Comparison of ENCODE assay signal across 15 cellular contexts in the genomic region with DNA sequence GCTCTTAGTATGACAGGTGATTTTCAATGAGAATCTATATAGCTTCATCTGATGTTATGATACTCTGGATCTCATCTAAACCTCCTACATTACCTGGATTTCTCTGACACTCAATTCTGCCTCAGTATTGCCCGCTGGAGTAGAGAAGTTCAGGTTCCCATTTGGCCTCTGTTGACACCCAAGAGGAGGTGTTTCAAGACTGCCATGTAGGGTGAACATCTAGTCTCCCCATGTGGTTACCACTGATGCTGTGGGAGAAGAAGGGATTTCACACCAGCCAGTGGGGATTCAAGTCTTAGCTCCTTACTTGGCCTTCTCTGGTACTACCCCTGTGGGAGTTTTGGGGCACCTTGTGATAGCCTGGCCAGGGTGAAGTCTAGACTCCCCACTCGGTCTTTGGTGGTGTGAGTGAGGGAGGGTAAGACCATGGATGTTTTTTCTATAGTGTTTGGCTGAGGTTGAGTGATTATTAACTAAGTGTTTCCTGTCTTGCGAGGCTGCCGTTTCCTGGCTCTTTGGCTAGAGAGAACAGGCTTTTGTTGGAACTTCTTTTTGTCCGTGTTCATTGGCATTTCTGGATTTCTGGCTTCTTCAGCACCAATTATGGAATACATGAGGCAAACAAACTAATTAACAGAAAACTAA.
A peak's percentile ranks its signal among the peaks of the same experiment; 100 is the strongest.
DNase-seq lines count a peak whose midpoint lies in the region; ATAC-seq, FAIRE-seq and TF ChIP-seq lines count a peak whose summit lies in the region.
"Had no signal": no experiment of that assay in that cellular context is flagged by ENCODE, and none has a peak within 500 bp of the region (broad histone marks: within the 10 kb centered on the region; RNA-seq: fewer than 3 reads in every experiment).

No MANE protein-coding gene starts in this region.

- TF ChIP-seq CTCF in kidney (IDR thresholded peaks at IDR 0.05; ENCODE audit: borderline replicate concordance, extremely low read depth, insufficient read depth) = no peak
- no peak for TF ChIP-seq CTCF in upper lobe of right lung (IDR thresholded peaks at IDR 0.05)

- no peak for DNase-seq in stimulated activated naive CD8-positive, alpha-beta T cell treated with anti-CD3 and anti-CD28 coated beads, Interleukin-15, amount 100 ng/mL, for 72 hours
- DNase-seq in stimulated activated naive CD8-positive, alpha-beta T cell treated with anti-CD3 and anti-CD28 coated beads, Interleukin-15, Interleukin-2, amounts not matched to agents 100 U/mL and 50 U/mL, for 24 hours = no peak
- DNase-seq in kidney (no peak), KBM-7 (no peak), upper lobe of right lung (no peak), Right ventricle myocardium inferior (ENCODE audit: missing footprints) (no peak)
- DNase-seq: activated effector memory CD4-positive, alpha-beta T cell treated with anti-CD3 and anti-CD28 coated beads, Interleukin-2, amount 50 U/mL, for 16 hours; CD4-positive, alpha-beta T cell; H7; IMR-90; NCI-H2081; PC-3; stimulated activated CD4-positive, alpha-beta T cell treated with anti-CD3 and anti-CD28 coated beads, Interleukin-4, amount 100 ng/mL, for 4 hours had no signal

- H3K27ac Mint-ChIP-seq in stimulated activated naive CD8-positive, alpha-beta T cell treated with anti-CD3 and anti-CD28 coated beads, Interleukin-15, amount 100 ng/mL, for 72 hours = no peak overlapping the region
- H3K27ac Mint-ChIP-seq: CD4-positive, alpha-beta T cell had no signal

- no peak overlapping the region for H3K4me3 ChIP-seq in kidney (ENCODE audit: low read length in 2 of 2)
- no peak overlapping the region for H3K4me3 ChIP-seq in upper lobe of right lung

- peaks cover 43% of the 10 kb centered on the region for H3K4me1 Mint-ChIP-seq in stimulated activated naive CD8-positive, alpha-beta T cell treated with anti-CD3 and anti-CD28 coated beads, Interleukin-15, amount 100 ng/mL, for 72 hours

- H3K27ac ChIP-seq in kidney (ENCODE audit: low read depth in 2 of 2, low read length in 2 of 2) (no peak overlapping the region), upper lobe of right lung (no peak overlapping the region)

- in situ Hi-C loops in KBM-7 (cut with MboI; ENCODE audit: low pct_unique_long_range_greater_than_20kb, low sequenced_read_pairs) = no loop called here

- no peaks in the 10 kb centered on the region for H3K36me3 ChIP-seq in kidney (ENCODE audit: control insufficient read depth in 1 of 2, insufficient read depth in 2 of 2, low read length in 2 of 2)
- no peaks in the 10 kb centered on the region for H3K36me3 ChIP-seq in upper lobe of right lung

- ATAC-seq in stimulated activated naive CD8-positive, alpha-beta T cell treated with anti-CD3 and anti-CD28 coated beads, Interleukin-15, amount 100 ng/mL, for 72 hours = peak; percentile 31
- ATAC-seq in stimulated activated naive CD8-positive, alpha-beta T cell treated with anti-CD3 and anti-CD28 coated beads, Interleukin-15, Interleukin-2, amounts not matched to agents 100 U/mL and 50 U/mL, for 24 hours = no peak
- ATAC-seq in GM21825 (IDR thresholded peaks at IDR 0.05; ENCODE audit: unreplicated experiment) (peak; percentile 69), HG03558 (IDR thresholded peaks at IDR 0.05; ENCODE audit: extremely low read depth, unreplicated experiment) (peak; percentile 65), upper lobe of right lung (no peak), Right ventricle myocardium inferior (no peak)
- ATAC-seq: PC-3 had no signal

- no peaks in the 10 kb centered on the region for H3K9me3 ChIP-seq in kidney (ENCODE audit: control insufficient read depth in 1 of 2, low read length in 2 of 2)
- no peaks in the 10 kb centered on the region for H3K9me3 ChIP-seq in upper lobe of right lung

- H3K4me1 ChIP-seq in kidney (ENCODE audit: control insufficient read depth in 1 of 2, insufficient read depth in 1 of 2, low read depth in 1 of 2, low read length in 2 of 2) (peaks cover 0 to 6% of the 10 kb centered on the region in 2 donors), upper lobe of right lung (peaks cover 4% of the 10 kb centered on the region)

- no peaks in the 10 kb centered on the region for H3K9me3 Mint-ChIP-seq in stimulated activated naive CD8-positive, alpha-beta T cell treated with anti-CD3 and anti-CD28 coated beads, Interleukin-15, amount 100 ng/mL, for 72 hours
- H3K9me3 Mint-ChIP-seq: CD4-positive, alpha-beta T cell had no signal

- peaks cover 22% of the 10 kb centered on the region for H3K27me3 Mint-ChIP-seq in stimulated activated naive CD8-positive, alpha-beta T cell treated with anti-CD3 and anti-CD28 coated beads, Interleukin-15, amount 100 ng/mL, for 72 hours
- H3K27me3 Mint-ChIP-seq: CD4-positive, alpha-beta T cell had no signal

- no peaks in the 10 kb centered on the region for H3K27me3 ChIP-seq in upper lobe of right lung

- FAIRE-seq in kidney (lab: Jason Lieb, UNC) = no peak

- no peak overlapping the region for H3K4me3 Mint-ChIP-seq in stimulated activated naive CD8-positive, alpha-beta T cell treated with anti-CD3 and anti-CD28 coated beads, Interleukin-15, amount 100 ng/mL, for 72 hours
- H3K4me3 Mint-ChIP-seq: CD4-positive, alpha-beta T cell had no signal

- intact Hi-C loops in kidney (cut with DNase I) = no loop called here
- intact Hi-C loops in upper lobe of right lung (cut with DNase I) = no loop called here
- intact Hi-C loops in Right ventricle myocardium inferior (cut with DNase I) = no loop called here

- H3K9ac ChIP-seq in kidney (ENCODE audit: low read length in 2 of 2) = no peak overlapping the region

Comparison
In these comparisons a context has a peak if more than half of its experiments do, and no peak if none do; other contexts are left out.
1. ATAC-seq: peak in stimulated activated naive CD8-positive, alpha-beta T cell treated with anti-CD3 and anti-CD28 coated beads, Interleukin-15, amount 100 ng/mL, for 72 hours (single experiment), GM21825 (single experiment) and HG03558 (single experiment); none in stimulated activated naive CD8-positive, alpha-beta T cell treated with anti-CD3 and anti-CD28 coated beads, Interleukin-15, Interleukin-2, amounts not matched to agents 100 U/mL and 50 U/mL, for 24 hours (single experiment), upper lobe of right lung (single experiment) and Right ventricle myocardium inferior (single experiment).